ENCODE assay signal across 10 cellular contexts in the genomic region with DNA sequence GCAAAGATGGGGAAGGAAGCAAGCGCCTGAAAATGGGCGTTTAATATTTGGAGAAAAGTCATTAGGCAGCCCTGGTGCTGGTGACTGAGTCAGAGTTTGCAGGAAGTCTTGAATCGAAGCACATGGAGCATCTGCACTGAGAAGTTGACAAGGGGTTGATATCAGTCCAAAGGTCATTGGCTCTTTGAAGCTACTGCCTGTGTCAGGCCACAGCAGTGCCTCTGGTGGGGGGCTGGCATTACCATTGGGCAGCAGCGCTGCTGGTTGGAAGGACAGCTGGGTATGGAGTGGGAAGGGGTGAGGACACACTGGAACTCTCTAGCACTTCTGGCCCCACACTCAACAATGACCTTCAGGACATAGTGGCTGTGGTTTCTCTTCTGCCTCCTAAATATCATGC.
DNase-seq lines count a peak whose midpoint lies in the region; ATAC-seq and TF ChIP-seq lines count a peak whose summit lies in the region.
"Had no signal": no experiment of that assay in that cellular context is flagged by ENCODE, and none has a peak within 500 bp of the region (broad histone marks: within the 10 kb centered on the region; RNA-seq: fewer than 3 reads in every experiment).

No MANE protein-coding gene starts in this region.

- H3K27me3 ChIP-seq in colonic mucosa (no peaks in the 10 kb centered on the region), WERI-Rb-1 (ENCODE audit: insufficient read depth, low read depth, severe bottlenecking) (no peaks in the 10 kb centered on the region)
- H3K27me3 ChIP-seq: SJSA1 had no signal

- H3K9me3 ChIP-seq in colonic mucosa (no peaks in the 10 kb centered on the region), WERI-Rb-1 (ENCODE audit: severe bottlenecking) (no peaks in the 10 kb centered on the region)
- H3K9me3 ChIP-seq: SJSA1 had no signal

- no peak for TF ChIP-seq CTCF in colonic mucosa (IDR thresholded peaks at IDR 0.05)
- no peak for TF ChIP-seq CTCF in WERI-Rb-1 (IDR thresholded peaks at IDR 0.05; ENCODE audit: low read depth, low read length)

- H3K27ac Mint-ChIP-seq in activated T-helper 1 cell treated with anti-CD3 and anti-CD28 coated beads, Interleukin-12 subunit alpha, Interleukin-12 subunit beta, Interleukin-2, Interleukin-4 antibody, amounts not matched to agents 30 ng/mL and 10 ng/mL and 1 ng/mL, durations not matched to agents 14 hours and 24 hours and 36 hours: peak overlapping the region; percentile 79

- H3K36me3 ChIP-seq in colonic mucosa (no peaks in the 10 kb centered on the region), WERI-Rb-1 (no peaks in the 10 kb centered on the region)
- H3K36me3 ChIP-seq: SJSA1 had no signal

- peaks cover 41% of the 10 kb centered on the region for H3K4me1 Mint-ChIP-seq in activated T-helper 1 cell treated with anti-CD3 and anti-CD28 coated beads, Interleukin-12 subunit alpha, Interleukin-12 subunit beta, Interleukin-2, Interleukin-4 antibody, amounts not matched to agents 30 ng/mL and 10 ng/mL and 1 ng/mL, durations not matched to agents 14 hours and 24 hours and 36 hours (ENCODE audit: low read depth)

- intact Hi-C loops in activated T-helper 1 cell treated with anti-CD3 and anti-CD28 coated beads, Interleukin-12 subunit alpha, Interleukin-12 subunit beta, Interleukin-2, Interleukin-4 antibody, amounts not matched to agents 30 ng/mL and 10 ng/mL and 1 ng/mL, durations not matched to agents 14 hours and 24 hours and 36 hours (cut with micrococcal nuclease): loop anchor here (2.0 to 10.0 kb wide), 4 partner anchors 26 to 720 kb away; no protein-coding TSS in a partner anchor
- intact Hi-C loops in colonic mucosa (cut with DNase I): loop anchor here (5.0 kb wide), 1 partner anchor 492 kb away; no protein-coding TSS in a partner anchor

- no peak overlapping the region for H3K27ac ChIP-seq in colonic mucosa
- no peak overlapping the region for H3K27ac ChIP-seq in WERI-Rb-1
- H3K27ac ChIP-seq: SJSA1 had no signal

- peak; percentile 4 for ATAC-seq in HG03159 (IDR thresholded peaks at IDR 0.05; ENCODE audit: unreplicated experiment)
- ATAC-seq in HG02571 (IDR thresholded peaks at IDR 0.05; ENCODE audit: unreplicated experiment): no peak

- peaks cover 29% of the 10 kb centered on the region for H3K9me3 Mint-ChIP-seq in activated T-helper 1 cell treated with anti-CD3 and anti-CD28 coated beads, Interleukin-12 subunit alpha, Interleukin-12 subunit beta, Interleukin-2, Interleukin-4 antibody, amounts not matched to agents 30 ng/mL and 10 ng/mL and 1 ng/mL, durations not matched to agents 14 hours and 24 hours and 36 hours

- H3K4me1 ChIP-seq in colonic mucosa: peaks cover 3% of the 10 kb centered on the region

- DNase-seq in stimulated activated CD4-positive, alpha-beta T cell treated with anti-CD3 and anti-CD28 coated beads, Interleukin-12 subunit alpha, Interleukin-12 subunit beta, amount 100 ng/mL, for 48 hours (ENCODE audit: low read depth in 2 of 3, low spot score in 1 of 3): peak in 2 of 3 donors; percentile 2 to 3
- DNase-seq in stimulated activated CD4-positive, alpha-beta T cell treated with anti-CD3 and anti-CD28 coated beads, Interleukin-4, amount 100 ng/mL, for 1 hour: no peak
- DNase-seq in activated T-helper 1 cell treated with anti-CD3 and anti-CD28 coated beads, Interleukin-12 subunit alpha, Interleukin-12 subunit beta, Interleukin-2, Interleukin-4 antibody, amounts not matched to agents 30 ng/mL and 10 ng/mL and 1 ng/mL, durations not matched to agents 14 hours and 24 hours and 36 hours (ENCODE audit: low spot score): no peak
- no peak for DNase-seq in colonic mucosa
- DNase-seq in WERI-Rb-1: no peak
- no peak for DNase-seq in NCI-H524 treated with DMSO at 0.1 percent for 48 hours (lab: John Stamatoyannopoulos, UW)
- DNase-seq: NCI-H2107 had no signal

- no peak overlapping the region for H3K9ac ChIP-seq in colonic mucosa (ENCODE audit: low read depth in 2 of 2, low read length in 2 of 2)

- H3K36me3 Mint-ChIP-seq in activated T-helper 1 cell treated with anti-CD3 and anti-CD28 coated beads, Interleukin-12 subunit alpha, Interleukin-12 subunit beta, Interleukin-2, Interleukin-4 antibody, amounts not matched to agents 30 ng/mL and 10 ng/mL and 1 ng/mL, durations not matched to agents 14 hours and 24 hours and 36 hours (ENCODE audit: low read depth): peaks cover 13% of the 10 kb centered on the region

- H3K27me3 Mint-ChIP-seq in activated T-helper 1 cell treated with anti-CD3 and anti-CD28 coated beads, Interleukin-12 subunit alpha, Interleukin-12 subunit beta, Interleukin-2, Interleukin-4 antibody, amounts not matched to agents 30 ng/mL and 10 ng/mL and 1 ng/mL, durations not matched to agents 14 hours and 24 hours and 36 hours (ENCODE audit: insufficient read depth): peaks cover 16% of the 10 kb centered on the region

- peak overlapping the region; percentile 27 for H3K4me3 Mint-ChIP-seq in activated T-helper 1 cell treated with anti-CD3 and anti-CD28 coated beads, Interleukin-12 subunit alpha, Interleukin-12 subunit beta, Interleukin-2, Interleukin-4 antibody, amounts not matched to agents 30 ng/mL and 10 ng/mL and 1 ng/mL, durations not matched to agents 14 hours and 24 hours and 36 hours

- H3K4me3 ChIP-seq in colonic mucosa (no peak overlapping the region), WERI-Rb-1 (ENCODE audit: low read depth, low read length) (no peak overlapping the region)
- H3K4me3 ChIP-seq: SJSA1 had no signal

Comparison
In these comparisons a context has a peak if more than half of its experiments do, and no peak if none do; other contexts are left out.
1. DNase-seq: peak in stimulated activated CD4-positive, alpha-beta T cell treated with anti-CD3 and anti-CD28 coated beads, Interleukin-12 subunit alpha, Interleukin-12 subunit beta, amount 100 ng/mL, for 48 hours (2 of 3); none in stimulated activated CD4-positive, alpha-beta T cell treated with anti-CD3 and anti-CD28 coated beads, Interleukin-4, amount 100 ng/mL, for 1 hour (single experiment), activated T-helper 1 cell treated with anti-CD3 and anti-CD28 coated beads, Interleukin-12 subunit alpha, Interleukin-12 subunit beta, Interleukin-2, Interleukin-4 antibody, amounts not matched to agents 30 ng/mL and 10 ng/mL and 1 ng/mL, durations not matched to agents 14 hours and 24 hours and 36 hours (single experiment), colonic mucosa (single experiment), WERI-Rb-1 (single experiment) and NCI-H524 treated with DMSO at 0.1 percent for 48 hours (single experiment).